In genomic region chr19:482186-483041, GRCh38 we compare ENCODE assay signal across 1 cellular context.
TF ChIP-seq lines count a peak whose summit lies in the region.

No MANE protein-coding gene starts in this region.

TF ChIP-seq in HepG2, 621 proteins besides CTCF, POLR2A, EP300 and RAD21 (continued from another document and continues in another):
- TF ChIP-seq, protein P1, sequence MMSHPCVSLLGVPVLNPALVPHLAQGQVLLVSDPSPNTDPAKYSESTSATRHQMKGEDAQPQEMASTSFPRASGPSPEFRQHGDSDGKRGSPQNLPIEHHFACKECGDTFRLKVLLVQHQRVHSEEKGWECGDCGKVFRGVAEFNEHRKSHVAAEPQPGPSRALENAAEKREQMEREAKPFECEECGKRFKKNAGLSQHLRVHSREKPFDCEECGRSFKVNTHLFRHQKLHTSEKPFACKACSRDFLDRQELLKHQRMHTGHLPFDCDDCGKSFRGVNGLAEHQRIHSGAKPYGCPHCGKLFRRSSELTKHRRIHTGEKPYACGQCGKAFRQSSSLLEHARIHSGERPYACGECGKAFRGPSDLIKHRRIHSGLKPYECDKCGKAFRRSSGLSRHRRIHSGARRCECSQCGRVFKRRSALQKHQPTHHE (CRISPR knock-in tag; IDR thresholded peaks at IDR 0.05; ENCODE audit: borderline replicate concordance): no peak
- TF ChIP-seq CBX5 (CRISPR knock-in tag; IDR thresholded peaks at IDR 0.05; ENCODE audit: borderline replicate concordance) (peak; percentile 39; the same call in 1 of the 2 replicates), MZF1 (CRISPR knock-in tag; IDR thresholded peaks at IDR 0.05; ENCODE audit: borderline replicate concordance) (no peak), TOE1 (CRISPR knock-in tag; IDR thresholded peaks at IDR 0.05) (no peak), ZBTB7A (CRISPR knock-in tag; IDR thresholded peaks at IDR 0.05) (peak; percentile 49; the same call in 1 of the 2 replicates), FOXA3 (CRISPR knock-in tag; IDR thresholded peaks at IDR 0.05) (0 out of 2 replicates have a peak, but pooled peaks have one; percentile 7), ZSCAN25 (CRISPR knock-in tag; IDR thresholded peaks at IDR 0.05) (no peak), ZNF460 (CRISPR knock-in tag; IDR thresholded peaks at IDR 0.05; ENCODE audit: borderline replicate concordance) (no peak), ZNF550 (CRISPR knock-in tag; IDR thresholded peaks at IDR 0.05; ENCODE audit: borderline replicate concordance) (no peak), MED1 (CRISPR knock-in tag; IDR thresholded peaks at IDR 0.05) (peak; percentile 17; the same call in 1 of the 2 replicates), NR2C2 (CRISPR knock-in tag; IDR thresholded peaks at IDR 0.05; ENCODE audit: borderline replicate concordance) (no peak), ONECUT2 (CRISPR knock-in tag; IDR thresholded peaks at IDR 0.05) (no peak), ZUFSP (CRISPR knock-in tag; IDR thresholded peaks at IDR 0.05; ENCODE audit: borderline replicate concordance) (no peak), ZNF691 (CRISPR knock-in tag; IDR thresholded peaks at IDR 0.05; ENCODE audit: borderline replicate concordance, low read depth) (no peak), NR2F6 (IDR thresholded peaks at IDR 0.05) (peak; percentile 32; the same call in 1 of the 2 replicates), NR2F6 (CRISPR knock-in tag; IDR thresholded peaks at IDR 0.05) (peak; percentile 55; the same call in 1 of the 2 replicates), MIXL1 (CRISPR knock-in tag; IDR thresholded peaks at IDR 0.05) (no peak), ZFP62 (CRISPR knock-in tag; IDR thresholded peaks at IDR 0.05) (no peak), ZKSCAN8 (CRISPR knock-in tag; IDR thresholded peaks at IDR 0.05; ENCODE audit: borderline replicate concordance) (peak; percentile 100), PHB2 (IDR thresholded peaks at IDR 0.05; ENCODE audit: partially characterized antibody) (no peak), PATZ1 (CRISPR knock-in tag; IDR thresholded peaks at IDR 0.05) (no peak), SRSF4 (IDR thresholded peaks at IDR 0.05; ENCODE audit: low read depth, low read length, poor library complexity, severe bottlenecking) (no peak), ZNF138 (CRISPR knock-in tag; IDR thresholded peaks at IDR 0.05; ENCODE audit: low read depth) (no peak), NAIF1 (CRISPR knock-in tag; IDR thresholded peaks at IDR 0.05; ENCODE audit: borderline replicate concordance) (no peak), PHF8 (CRISPR knock-in tag; IDR thresholded peaks at IDR 0.05) (peak; percentile 13; the same call in 1 of the 2 replicates), ZNF446 (CRISPR knock-in tag; IDR thresholded peaks at IDR 0.05) (no peak), ARID5B (CRISPR knock-in tag; IDR thresholded peaks at IDR 0.05) (peak; percentile 17; the same call in 1 of the 2 replicates), SP1 (IDR thresholded peaks at IDR 0.05) (no peak), SP1 (CRISPR knock-in tag; IDR thresholded peaks at IDR 0.05) (no peak), ZKSCAN1 (IDR thresholded peaks at IDR 0.05; ENCODE audit: low read length) (no peak), BCL3 (CRISPR knock-in tag; IDR thresholded peaks at IDR 0.05) (no peak), GATAD2A (CRISPR knock-in tag; IDR thresholded peaks at IDR 0.05) (no peak), U2AF2 (IDR thresholded peaks at IDR 0.05; ENCODE audit: low read depth, low read length) (no peak), ZBTB21 (CRISPR knock-in tag; IDR thresholded peaks at IDR 0.05) (no peak), HNRNPL (IDR thresholded peaks at IDR 0.05; ENCODE audit: low read depth, low read length) (0 out of 2 replicates have a peak, but pooled peaks have one; percentile 49), WIZ (CRISPR knock-in tag; IDR thresholded peaks at IDR 0.05) (no peak), CBFB (CRISPR knock-in tag; IDR thresholded peaks at IDR 0.05) (no peak), ZNF282 (IDR thresholded peaks at IDR 0.05; ENCODE audit: partially characterized antibody) (no peak), RFX1 (IDR thresholded peaks at IDR 0.05) (no peak), SIX4 (CRISPR knock-in tag; IDR thresholded peaks at IDR 0.05) (no peak), RAD51 (IDR thresholded peaks at IDR 0.05; ENCODE audit: borderline replicate concordance) (no peak), ZFYVE20 (CRISPR knock-in tag; IDR thresholded peaks at IDR 0.05; ENCODE audit: borderline replicate concordance, low read depth) (no peak)
- TF ChIP-seq, protein P2, sequence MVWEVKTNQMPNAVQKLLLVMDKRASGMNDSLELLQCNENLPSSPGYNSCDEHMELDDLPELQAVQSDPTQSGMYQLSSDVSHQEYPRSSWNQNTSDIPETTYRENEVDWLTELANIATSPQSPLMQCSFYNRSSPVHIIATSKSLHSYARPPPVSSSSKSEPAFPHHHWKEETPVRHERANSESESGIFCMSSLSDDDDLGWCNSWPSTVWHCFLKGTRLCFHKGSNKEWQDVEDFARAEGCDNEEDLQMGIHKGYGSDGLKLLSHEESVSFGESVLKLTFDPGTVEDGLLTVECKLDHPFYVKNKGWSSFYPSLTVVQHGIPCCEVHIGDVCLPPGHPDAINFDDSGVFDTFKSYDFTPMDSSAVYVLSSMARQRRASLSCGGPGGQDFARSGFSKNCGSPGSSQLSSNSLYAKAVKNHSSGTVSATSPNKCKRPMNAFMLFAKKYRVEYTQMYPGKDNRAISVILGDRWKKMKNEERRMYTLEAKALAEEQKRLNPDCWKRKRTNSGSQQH (CRISPR knock-in tag; IDR thresholded peaks at IDR 0.05; ENCODE audit: low read depth): no peak
- TF ChIP-seq, protein P3, sequence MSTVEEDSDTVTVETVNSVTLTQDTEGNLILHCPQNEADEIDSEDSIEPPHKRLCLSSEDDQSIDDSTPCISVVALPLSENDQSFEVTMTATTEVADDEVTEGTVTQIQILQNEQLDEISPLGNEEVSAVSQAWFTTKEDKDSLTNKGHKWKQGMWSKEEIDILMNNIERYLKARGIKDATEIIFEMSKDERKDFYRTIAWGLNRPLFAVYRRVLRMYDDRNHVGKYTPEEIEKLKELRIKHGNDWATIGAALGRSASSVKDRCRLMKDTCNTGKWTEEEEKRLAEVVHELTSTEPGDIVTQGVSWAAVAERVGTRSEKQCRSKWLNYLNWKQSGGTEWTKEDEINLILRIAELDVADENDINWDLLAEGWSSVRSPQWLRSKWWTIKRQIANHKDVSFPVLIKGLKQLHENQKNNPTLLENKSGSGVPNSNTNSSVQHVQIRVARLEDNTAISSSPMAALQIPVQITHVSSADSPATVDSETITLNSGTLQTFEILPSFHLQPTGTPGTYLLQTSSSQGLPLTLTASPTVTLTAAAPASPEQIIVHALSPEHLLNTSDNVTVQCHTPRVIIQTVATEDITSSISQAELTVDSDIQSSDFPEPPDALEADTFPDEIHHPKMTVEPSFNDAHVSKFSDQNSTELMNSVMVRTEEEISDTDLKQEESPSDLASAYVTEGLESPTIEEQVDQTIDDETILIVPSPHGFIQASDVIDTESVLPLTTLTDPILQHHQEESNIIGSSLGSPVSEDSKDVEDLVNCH (CRISPR knock-in tag; IDR thresholded peaks at IDR 0.05): no peak
- TF ChIP-seq, protein P4, sequence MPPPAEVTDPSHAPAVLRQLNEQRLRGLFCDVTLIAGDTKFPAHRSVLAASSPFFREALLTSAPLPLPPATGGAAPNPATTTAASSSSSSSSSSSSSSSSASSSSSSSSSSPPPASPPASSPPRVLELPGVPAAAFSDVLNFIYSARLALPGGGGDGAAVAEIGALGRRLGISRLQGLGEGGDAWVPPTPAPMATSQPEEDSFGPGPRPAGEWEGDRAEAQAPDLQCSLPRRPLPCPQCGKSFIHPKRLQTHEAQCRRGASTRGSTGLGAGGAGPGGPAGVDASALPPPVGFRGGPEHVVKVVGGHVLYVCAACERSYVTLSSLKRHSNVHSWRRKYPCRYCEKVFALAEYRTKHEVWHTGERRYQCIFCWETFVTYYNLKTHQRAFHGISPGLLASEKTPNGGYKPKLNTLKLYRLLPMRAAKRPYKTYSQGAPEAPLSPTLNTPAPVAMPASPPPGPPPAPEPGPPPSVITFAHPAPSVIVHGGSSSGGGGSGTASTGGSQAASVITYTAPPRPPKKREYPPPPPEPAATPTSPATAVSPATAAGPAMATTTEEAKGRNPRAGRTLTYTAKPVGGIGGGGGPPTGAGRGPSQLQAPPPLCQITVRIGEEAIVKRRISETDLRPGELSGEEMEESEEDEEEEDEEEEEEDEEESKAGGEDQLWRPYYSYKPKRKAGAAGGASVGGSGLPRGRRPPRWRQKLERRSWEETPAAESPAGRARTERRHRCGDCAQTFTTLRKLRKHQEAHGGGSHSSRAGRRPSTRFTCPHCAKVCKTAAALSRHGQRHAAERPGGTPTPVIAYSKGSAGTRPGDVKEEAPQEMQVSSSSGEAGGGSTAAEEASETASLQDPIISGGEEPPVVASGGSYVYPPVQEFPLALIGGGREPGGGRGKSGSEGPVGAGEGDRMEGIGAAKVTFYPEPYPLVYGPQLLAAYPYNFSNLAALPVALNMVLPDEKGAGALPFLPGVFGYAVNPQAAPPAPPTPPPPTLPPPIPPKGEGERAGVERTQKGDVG (CRISPR knock-in tag; IDR thresholded peaks at IDR 0.05; ENCODE audit: borderline replicate concordance): no peak
